25 cellular contexts compared by ENCODE assay signal in the genomic region with DNA sequence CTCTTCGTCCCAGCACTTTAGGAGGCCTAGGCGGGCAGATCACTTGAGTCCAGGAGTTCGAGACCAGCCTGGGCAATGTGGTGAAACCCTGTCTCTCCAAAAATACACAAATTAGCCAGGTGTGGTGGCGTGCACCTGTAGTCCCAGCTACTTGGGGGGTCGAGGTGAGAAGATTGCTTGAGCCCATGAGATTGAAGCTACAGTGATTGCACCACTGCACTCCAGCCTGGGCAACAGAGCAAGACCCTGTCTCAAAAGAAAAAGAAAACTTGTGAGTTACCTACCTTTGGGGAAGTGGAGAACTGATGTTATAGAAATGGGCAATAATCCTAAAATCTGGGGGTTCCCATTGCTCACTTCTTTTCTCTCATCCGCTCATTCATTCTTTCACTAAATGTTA.
"Had no signal": no experiment of that assay in that cellular context is flagged by ENCODE, and none has a peak within 500 bp of the region (broad histone marks: within the 10 kb centered on the region; RNA-seq: fewer than 3 reads in every experiment).

No MANE protein-coding gene starts in this region.

- FAIRE-seq: small intestine had no signal

- DNase-seq: heart right ventricle; islet precursor cell; left ventricle myocardium inferior; mesendoderm; midbrain; mucosa of descending colon; naive thymus-derived CD4-positive, alpha-beta T cell; ovary; right cardiac atrium; sigmoid colon; small intestine; spleen; stimulated activated CD4-positive, alpha-beta T cell treated with anti-CD3 and anti-CD28 coated beads, Interleukin-2, amount 100 ng/mL, for 48 hours; stimulated activated CD4-positive, alpha-beta T cell treated with anti-CD3 and anti-CD28 coated beads, Interleukin-4, amount 100 ng/mL, for 4 hours; stimulated activated CD8-positive, alpha-beta memory T cell treated with anti-CD3 and anti-CD28 coated beads, Interleukin-4, amount 100 ng/mL, for 48 hours; stimulated activated naive CD4-positive, alpha-beta T cell treated with Interleukin-2 at 50 U/mL for 16 hours; stimulated activated naive CD8-positive, alpha-beta T cell treated with anti-CD3 and anti-CD28 coated beads, Interleukin-15, amount 100 ng/mL, for 72 hours; substantia nigra; upper lobe of left lung had no signal

- H3K4me1 ChIP-seq: sigmoid colon had no signal

- H3K9me3 ChIP-seq: left ventricle myocardium inferior, mucosa of descending colon, ovary, sigmoid colon, spleen, upper lobe of left lung had no signal

- H3K27me3 Mint-ChIP-seq: naive thymus-derived CD4-positive, alpha-beta T cell; natural killer cell treated with Interleukin-12 subunit alpha and Interleukin-12 subunit beta and Interleukin-15 and Interleukin-18, amount 100 ng/mL, for 72 hours; progenitor cell of endocrine pancreas; stimulated activated memory B cell treated with anti-CD40 and anti-IgM and Interleukin-4, amounts not matched to agents 10 μg/mL and 1 μg/mL and 100 μg/mL, for 72 hours; stimulated activated naive CD8-positive, alpha-beta T cell treated with anti-CD3 and anti-CD28 coated beads, Interleukin-15, amount 100 ng/mL, for 72 hours had no signal

- H3K36me3 Mint-ChIP-seq: natural killer cell treated with Interleukin-12 subunit alpha and Interleukin-12 subunit beta and Interleukin-15 and Interleukin-18, amount 100 ng/mL, for 72 hours had no signal

- H3K4me3 Mint-ChIP-seq: naive thymus-derived CD4-positive, alpha-beta T cell; natural killer cell treated with Interleukin-12 subunit alpha and Interleukin-12 subunit beta and Interleukin-15 and Interleukin-18, amount 100 ng/mL, for 72 hours; stimulated activated memory B cell treated with anti-CD40 and anti-IgM and Interleukin-4, amounts not matched to agents 10 μg/mL and 1 μg/mL and 100 μg/mL, for 72 hours; stimulated activated naive CD8-positive, alpha-beta T cell treated with anti-CD3 and anti-CD28 coated beads, Interleukin-15, amount 100 ng/mL, for 72 hours had no signal

- ATAC-seq: heart right ventricle; mucosa of descending colon; naive thymus-derived CD4-positive, alpha-beta T cell; natural killer cell treated with Interleukin-12 subunit alpha and Interleukin-12 subunit beta and Interleukin-15 and Interleukin-18, amount 100 ng/mL, for 72 hours; right cardiac atrium; stimulated activated memory B cell treated with anti-CD40 and anti-IgM and Interleukin-4, amounts not matched to agents 10 μg/mL and 1 μg/mL and 100 μg/mL, for 72 hours; stimulated activated naive CD8-positive, alpha-beta T cell treated with anti-CD3 and anti-CD28 coated beads, Interleukin-15, amount 100 ng/mL, for 72 hours had no signal

- H3K27ac ChIP-seq: heart right ventricle, hepatocyte, left ventricle myocardium inferior, ovary, sigmoid colon, spleen, tibial nerve, upper lobe of left lung had no signal

- H3K4me3 ChIP-seq: heart right ventricle, hepatocyte, left ventricle myocardium inferior, lung, mucosa of descending colon, ovary, sigmoid colon, spleen, tibial nerve, upper lobe of left lung had no signal

- H3K9me3 Mint-ChIP-seq: natural killer cell treated with Interleukin-12 subunit alpha and Interleukin-12 subunit beta and Interleukin-15 and Interleukin-18, amount 100 ng/mL, for 72 hours had no signal

- H3K27ac Mint-ChIP-seq: stimulated activated memory B cell treated with anti-CD40 and anti-IgM and Interleukin-4, amounts not matched to agents 10 μg/mL and 1 μg/mL and 100 μg/mL, for 72 hours had no signal

- H3K36me3 ChIP-seq: ovary, sigmoid colon, tibial nerve, upper lobe of left lung had no signal
